9 cellular contexts compared by ENCODE assay signal in genomic region chr2:208311954-208312353, GRCh38. TPM values are rescaled to one million over a fixed set of nuclear protein-coding genes. Genes with fewer than 3 reads are reported as not detected.
DNase-seq lines count a peak whose midpoint lies in the region; ATAC-seq and TF ChIP-seq lines count a peak whose summit lies in the region.
"Had no signal": no experiment of that assay in that cellular context is flagged by ENCODE, and none has a peak within 500 bp of the region (broad histone marks: within the 10 kb centered on the region; RNA-seq: fewer than 3 reads in every experiment).

No MANE protein-coding gene starts in this region.

- no peaks in the 10 kb centered on the region for H3K4me1 ChIP-seq in right lobe of liver

- H3K27me3 Mint-ChIP-seq in activated T-cell treated with anti-CD3 and anti-CD28 coated beads, Interleukin-2, amount 50 U/mL, for 4 hours (ENCODE audit: low read depth) = no peaks in the 10 kb centered on the region
- no peaks in the 10 kb centered on the region for H3K27me3 Mint-ChIP-seq in stimulated activated naive CD8-positive, alpha-beta T cell treated with anti-CD3 and anti-CD28 coated beads, Interleukin-15, Interleukin-2, amounts not matched to agents 100 ng/mL and 50 ng/mL, for 24 hours

- H3K27ac ChIP-seq in right lobe of liver = no peak overlapping the region

- no peak for TF ChIP-seq CTCF in right lobe of liver (IDR thresholded peaks at IDR 0.05)

- peak overlapping the region; percentile 35 for H3K4me3 Mint-ChIP-seq in activated T-cell treated with anti-CD3 and anti-CD28 coated beads, Interleukin-2, amount 50 U/mL, for 4 hours
- peak overlapping the region; percentile 63 for H3K4me3 Mint-ChIP-seq in stimulated activated naive CD8-positive, alpha-beta T cell treated with anti-CD3 and anti-CD28 coated beads, Interleukin-15, Interleukin-2, amounts not matched to agents 100 ng/mL and 50 ng/mL, for 24 hours

- H3K4me3 ChIP-seq in right lobe of liver = no peak overlapping the region
- H3K4me3 ChIP-seq: lung had no signal

- peak in 1 of 2 donors; percentile 61 for ATAC-seq in activated T-cell treated with anti-CD3 and anti-CD28 coated beads, Interleukin-2, amount 50 U/mL, for 4 hours
- ATAC-seq in HG02571 (IDR thresholded peaks at IDR 0.05; ENCODE audit: unreplicated experiment) = peak; percentile 57
- peak; percentile 57 for ATAC-seq in HG03565 (IDR thresholded peaks at IDR 0.05; ENCODE audit: unreplicated experiment)
- ATAC-seq in right lobe of liver = no peak

- H3K36me3 Mint-ChIP-seq in activated T-cell treated with anti-CD3 and anti-CD28 coated beads, Interleukin-2, amount 50 U/mL, for 4 hours (ENCODE audit: insufficient read depth) = peaks cover 26% of the 10 kb centered on the region
- H3K36me3 Mint-ChIP-seq in stimulated activated naive CD8-positive, alpha-beta T cell treated with anti-CD3 and anti-CD28 coated beads, Interleukin-15, Interleukin-2, amounts not matched to agents 100 ng/mL and 50 ng/mL, for 24 hours (ENCODE audit: low read depth) = peaks cover 32% of the 10 kb centered on the region

- peaks cover 0 to 15% (median 0%) of the 10 kb centered on the region in 4 donors for H3K36me3 ChIP-seq in right lobe of liver

- H3K27ac Mint-ChIP-seq in stimulated activated naive CD8-positive, alpha-beta T cell treated with anti-CD3 and anti-CD28 coated beads, Interleukin-15, Interleukin-2, amounts not matched to agents 100 ng/mL and 50 ng/mL, for 24 hours = peak overlapping the region; percentile 63

- H3K9me3 Mint-ChIP-seq in activated T-cell treated with anti-CD3 and anti-CD28 coated beads, Interleukin-2, amount 50 U/mL, for 4 hours = no peaks in the 10 kb centered on the region
- no peaks in the 10 kb centered on the region for H3K9me3 Mint-ChIP-seq in stimulated activated naive CD8-positive, alpha-beta T cell treated with anti-CD3 and anti-CD28 coated beads, Interleukin-15, Interleukin-2, amounts not matched to agents 100 ng/mL and 50 ng/mL, for 24 hours

- intact Hi-C loops in right lobe of liver (cut with DNase I) = no loop called here

- WGBS in right lobe of liver (ENCODE audit: insufficient coverage, low coverage, low lambda C conversion rate, missing lambda C conversion rate) = 91% methylated on average over 4 of the region's 4 CpGs

- H3K4me1 Mint-ChIP-seq in activated T-cell treated with anti-CD3 and anti-CD28 coated beads, Interleukin-2, amount 50 U/mL, for 4 hours (ENCODE audit: low read depth) = peaks cover 21% of the 10 kb centered on the region
- peaks cover 27% of the 10 kb centered on the region for H3K4me1 Mint-ChIP-seq in stimulated activated naive CD8-positive, alpha-beta T cell treated with anti-CD3 and anti-CD28 coated beads, Interleukin-15, Interleukin-2, amounts not matched to agents 100 ng/mL and 50 ng/mL, for 24 hours (ENCODE audit: low read depth)

- no peak for TF ChIP-seq POLR2A in right lobe of liver (IDR thresholded peaks at IDR 0.05)

- H3K27me3 ChIP-seq in right lobe of liver = no peaks in the 10 kb centered on the region

- H3K9me3 ChIP-seq in right lobe of liver = no peaks in the 10 kb centered on the region

- DNase-seq in activated T-cell treated with anti-CD3 and anti-CD28 coated beads, Interleukin-2, amount 50 U/mL, for 4 hours = no peak
- DNase-seq in activated T-cell treated with anti-CD3 and anti-CD28 coated beads, Interleukin-2, amount 50 U/mL, for 48 hours = no peak
- DNase-seq in Kasumi-1 (lab: John Stamatoyannopoulos, UW) (no peak), right lobe of liver (no peak), NCI-H187 (lab: John Stamatoyannopoulos, UW) (no peak)

RNA-seq across cellular contexts. Expression of gene PIKFYVE, which starts 45.9 kb away (rescaled TPM):
- 10 to 100 TPM; 13.1 to 14.8 (median 13.6) TPM for total RNA-seq in activated T-cell treated with anti-CD3 and anti-CD28 coated beads, Interleukin-2, amount 50 U/mL, for 4 hours
- total RNA-seq in right lobe of liver = 10 to 100 TPM; 10.7 to 16.0 (median 13.2) TPM

RNA-seq across cellular contexts. Expression of gene IDH1, which starts 57.1 kb away (rescaled TPM):
- total RNA-seq in activated T-cell treated with anti-CD3 and anti-CD28 coated beads, Interleukin-2, amount 50 U/mL, for 4 hours = 10 to 100 TPM in 1 of 3 donors, 1 to 10 TPM in 2; 9.7 to 10.5 (median 9.9) TPM
- 100 to 1,000 TPM; 147 to 682 (median 184) TPM for total RNA-seq in right lobe of liver

Comparison
In these comparisons a context has a peak if more than half of its experiments do, and no peak if none do; other contexts are left out.
1. ATAC-seq: peak in HG02571 (single experiment) and HG03565 (single experiment); none in right lobe of liver (0 of 4).
2. RNA of gene IDH1, which starts 57.1 kb away (total RNA-seq): 147 to 682 TPM in right lobe of liver; 9.7 to 10.5 TPM in activated T-cell treated with anti-CD3 and anti-CD28 coated beads, Interleukin-2, amount 50 U/mL, for 4 hours; every median in the first group is over 10 times any median in the second.